ENCODE assay signal across 25 cellular contexts in genomic region chr4:158190736-158191135, GRCh38. TPM values are rescaled to one million over a fixed set of nuclear protein-coding genes. Genes with fewer than 3 reads are reported as not detected.
"Had no signal": no experiment of that assay in that cellular context is flagged by ENCODE, and none has a peak within 500 bp of the region (broad histone marks: within the 10 kb centered on the region; RNA-seq: fewer than 3 reads in every experiment).

No MANE protein-coding gene starts in this region.

- H3K9me3 Mint-ChIP-seq: activated CD4-positive, alpha-beta memory T cell treated with anti-CD3 and anti-CD28 coated beads for 36 hours; activated CD4-positive, alpha-beta T cell treated with anti-CD3 and anti-CD28 coated beads, Interleukin-2, amount 10 ng/mL, durations not matched to agents 24 days and 14 days; activated naive CD4-positive, alpha-beta T cell treated with anti-CD3 and anti-CD28 coated beads, Interleukin-2, amount 10 ng/mL, durations not matched to agents 7 days and 5 days; activated naive CD8-positive, alpha-beta T cell treated with anti-CD3 and anti-CD28 coated beads, Interleukin-2, amount 10 ng/mL, durations not matched to agents 7 days and 5 days; activated T-cell treated with anti-CD3 and anti-CD28 coated beads, Interleukin-2, amount 50 U/mL, for 24 hours; natural killer cell; T-helper 1 cell treated with Interleukin-12 subunit alpha and Interleukin-12 subunit beta and Interleukin-4 antibody, amounts not matched to agents 30 μg/mL and 1 μg/mL, for 36 hours had no signal

- H3K27ac Mint-ChIP-seq: activated CD4-positive, alpha-beta memory T cell treated with anti-CD3 and anti-CD28 coated beads for 36 hours; activated CD4-positive, alpha-beta T cell treated with anti-CD3 and anti-CD28 coated beads, Interleukin-2, amount 10 ng/mL, durations not matched to agents 24 days and 14 days; activated naive CD4-positive, alpha-beta T cell treated with anti-CD3 and anti-CD28 coated beads, Interleukin-2, amount 10 ng/mL, durations not matched to agents 7 days and 5 days; activated naive CD8-positive, alpha-beta T cell treated with anti-CD3 and anti-CD28 coated beads, Interleukin-2, amount 10 ng/mL, durations not matched to agents 7 days and 5 days; activated T-cell treated with anti-CD3 and anti-CD28 coated beads, Interleukin-2, amount 50 U/mL, for 24 hours; natural killer cell; T-helper 1 cell treated with Interleukin-12 subunit alpha and Interleukin-12 subunit beta and Interleukin-4 antibody, amounts not matched to agents 30 μg/mL and 1 μg/mL, for 36 hours had no signal

- H3K36me3 Mint-ChIP-seq: activated CD4-positive, alpha-beta memory T cell treated with anti-CD3 and anti-CD28 coated beads for 36 hours; activated naive CD4-positive, alpha-beta T cell treated with anti-CD3 and anti-CD28 coated beads, Interleukin-2, amount 10 ng/mL, durations not matched to agents 7 days and 5 days; activated naive CD8-positive, alpha-beta T cell treated with anti-CD3 and anti-CD28 coated beads, Interleukin-2, amount 10 ng/mL, durations not matched to agents 7 days and 5 days; natural killer cell had no signal

- DNase-seq: activated CD4-positive, alpha-beta memory T cell treated with anti-CD3 and anti-CD28 coated beads for 36 hours; activated CD4-positive, alpha-beta T cell treated with anti-CD3 and anti-CD28 coated beads, Interleukin-2, amount 10 ng/mL, durations not matched to agents 24 days and 14 days; activated CD4-positive, CD25-positive, alpha-beta regulatory T cell treated with anti-CD3 and anti-CD28 coated beads, Interleukin-2, amount 50 U/mL, for 72 hours; activated CD8-positive, alpha-beta memory T cell treated with anti-CD3 and anti-CD28 coated beads, Interleukin-2, amount 50 U/mL, for 48 hours; activated gamma-delta T cell; activated naive CD4-positive, alpha-beta T cell treated with anti-CD3 and anti-CD28 coated beads, Interleukin-2, amount 10 ng/mL, durations not matched to agents 7 days and 5 days; activated naive CD8-positive, alpha-beta T cell treated with anti-CD3 and anti-CD28 coated beads, Interleukin-2, amount 10 ng/mL, durations not matched to agents 7 days and 5 days; activated T-cell treated with anti-CD3 and anti-CD28 coated beads, Interleukin-2, amount 50 U/mL, for 24 hours; colonic mucosa; effector memory CD4-positive, alpha-beta T cell; kidney glomerular epithelial cell; left lung; lower lobe of right lung; mesendoderm; natural killer cell; posterior cingulate gyrus; right lobe of liver; stimulated activated CD4-positive, alpha-beta T cell treated with anti-CD3 and anti-CD28 coated beads, Interleukin-12 subunit alpha, Interleukin-12 subunit beta, amount 100 ng/mL, for 4 hours; stimulated activated CD4-positive, alpha-beta T cell treated with anti-CD3 and anti-CD28 coated beads, Interleukin-4, amount 100 ng/mL, for 1 hour; stomach; T1000; transverse colon had no signal

- H3K27me3 Mint-ChIP-seq: activated naive CD4-positive, alpha-beta T cell treated with anti-CD3 and anti-CD28 coated beads, Interleukin-2, amount 10 ng/mL, durations not matched to agents 7 days and 5 days; activated T-cell treated with anti-CD3 and anti-CD28 coated beads, Interleukin-2, amount 50 U/mL, for 24 hours had no signal

- H3K4me3 ChIP-seq: colonic mucosa, left lung, lower lobe of right lung, right lobe of liver, skin epidermis, stomach, suprapubic skin, transverse colon had no signal

- ATAC-seq: left lung, lower lobe of right lung, natural killer cell, right lobe of liver had no signal

- H3K4me3 Mint-ChIP-seq: activated CD4-positive, alpha-beta memory T cell treated with anti-CD3 and anti-CD28 coated beads for 36 hours; activated CD4-positive, alpha-beta T cell treated with anti-CD3 and anti-CD28 coated beads, Interleukin-2, amount 10 ng/mL, durations not matched to agents 24 days and 14 days; activated naive CD4-positive, alpha-beta T cell treated with anti-CD3 and anti-CD28 coated beads, Interleukin-2, amount 10 ng/mL, durations not matched to agents 7 days and 5 days; activated naive CD8-positive, alpha-beta T cell treated with anti-CD3 and anti-CD28 coated beads, Interleukin-2, amount 10 ng/mL, durations not matched to agents 7 days and 5 days; activated T-cell treated with anti-CD3 and anti-CD28 coated beads, Interleukin-2, amount 50 U/mL, for 24 hours; natural killer cell; T-helper 1 cell treated with Interleukin-12 subunit alpha and Interleukin-12 subunit beta and Interleukin-4 antibody, amounts not matched to agents 30 μg/mL and 1 μg/mL, for 36 hours had no signal

- H3K27me3 ChIP-seq: colonic mucosa, left lung, right lobe of liver, stomach, suprapubic skin, transverse colon had no signal

- H3K4me1 Mint-ChIP-seq: activated naive CD4-positive, alpha-beta T cell treated with anti-CD3 and anti-CD28 coated beads, Interleukin-2, amount 10 ng/mL, durations not matched to agents 7 days and 5 days; natural killer cell had no signal

- H3K27ac ChIP-seq: colonic mucosa, left lung, lower lobe of right lung, right lobe of liver, stomach, suprapubic skin, transverse colon had no signal

RNA-seq across cellular contexts. Expression of gene GASK1B, which starts 17.9 kb away (rescaled TPM):
- total RNA-seq: activated CD4-positive, alpha-beta memory T cell treated with anti-CD3 and anti-CD28 coated beads for 36 hours; activated CD4-positive, alpha-beta T cell treated with anti-CD3 and anti-CD28 coated beads, Interleukin-2, amount 10 ng/mL, durations not matched to agents 24 days and 14 days had no signal

RNA-seq across cellular contexts. Expression of gene TMEM144, which starts 19.6 kb away (rescaled TPM):
- total RNA-seq: activated CD4-positive, alpha-beta T cell treated with anti-CD3 and anti-CD28 coated beads, Interleukin-2, amount 10 ng/mL, durations not matched to agents 24 days and 14 days had no signal
